ENCODE assay signal across 8 cellular contexts in genomic region chr11:120168960-120169681, GRCh38. TPM values are rescaled to one million over a fixed set of nuclear protein-coding genes. Genes with fewer than 3 reads are reported as not detected.
DNase-seq lines count a peak whose midpoint lies in the region; ATAC-seq and TF ChIP-seq lines count a peak whose summit lies in the region.

No MANE protein-coding gene starts in this region.

- H2AFZ ChIP-seq in Loucy (ENCODE audit: low read length): no peak overlapping the region

- H3K4me3 ChIP-seq in Loucy (ENCODE audit: low read length, poor library complexity, severe bottlenecking) (no peak overlapping the region), skeletal muscle satellite cell (ENCODE audit: low read length) (peak overlapping the region; percentile 70)

- no peaks in the 10 kb centered on the region for H3K27me3 ChIP-seq in Loucy (ENCODE audit: insufficient read depth, low read length, poor library complexity, severe bottlenecking)
- H3K27me3 ChIP-seq in skeletal muscle satellite cell (ENCODE audit: control insufficient read depth, insufficient read depth, low read length): peaks cover 79% of the 10 kb centered on the region

- no peak for ATAC-seq in HG03571 (IDR thresholded peaks at IDR 0.05; ENCODE audit: unreplicated experiment)

- 0 out of 2 replicates have a peak, but pooled peaks have one; percentile 10 for TF ChIP-seq CTCF in Loucy (conservative IDR thresholded peaks at IDR 0.05; ENCODE audit: low read length)

- no peaks in the 10 kb centered on the region for H3K79me2 ChIP-seq in Loucy (ENCODE audit: insufficient read depth, low read length)

- H3K9me3 ChIP-seq in Loucy (ENCODE audit: insufficient read depth, low read depth, low read length) (0 out of 2 replicates have a peak, but pooled peaks cover 2% of the 10 kb centered on the region), skeletal muscle satellite cell (replicated peaks; ENCODE audit: low read length) (no peaks in the 10 kb centered on the region)

- H3K36me3 ChIP-seq in Loucy (ENCODE audit: insufficient read depth, low read length) (no peaks in the 10 kb centered on the region), skeletal muscle satellite cell (ENCODE audit: insufficient read depth, low read length) (no peaks in the 10 kb centered on the region)

- H3K4me2 ChIP-seq in Loucy (ENCODE audit: low read depth, low read length, poor library complexity, severe bottlenecking) (no peak overlapping the region), skeletal muscle satellite cell (ENCODE audit: low read length) (peak overlapping the region; percentile 95)

- no peaks in the 10 kb centered on the region for H3K4me1 ChIP-seq in Loucy (ENCODE audit: insufficient read depth, low read length, poor library complexity, severe bottlenecking)
- peaks cover 9% of the 10 kb centered on the region for H3K4me1 ChIP-seq in skeletal muscle satellite cell (ENCODE audit: control insufficient read depth, insufficient read depth, low read length)

- H4K20me1 ChIP-seq in Loucy (ENCODE audit: insufficient read depth, low read length, poor library complexity, severe bottlenecking): no peaks in the 10 kb centered on the region

- H3K9ac ChIP-seq in Loucy (ENCODE audit: low read depth, low read length, poor library complexity, severe bottlenecking) (no peak overlapping the region), skeletal muscle satellite cell (ENCODE audit: low read depth, low read length) (peak overlapping the region; percentile 56)

- H3K9me2 ChIP-seq in Loucy (replicated peaks; ENCODE audit: low read depth, low read length): no peaks in the 10 kb centered on the region

- in situ Hi-C loops in T47D (cut with HindIII; ENCODE audit: low pct_unique_long_range_greater_than_20kb, low sequenced_read_pairs): no loop called here

- no peaks in the 10 kb centered on the region for H3F3A ChIP-seq in Loucy (ENCODE audit: low read depth)

- DNase-seq in ELF-1 (ENCODE audit: low read depth, low spot score) (peak; percentile 92), UCSD-AML1 (lab: John Stamatoyannopoulos, UW; ENCODE audit: unreplicated experiment) (peak; percentile 80), T47D (ENCODE audit: low read depth in 1 of 2, low spot score in 1 of 2) (peak; percentile 80 to 81), iPS-NIHi11 (ENCODE audit: low spot score) (peak; percentile 95), NCI-H2029 (lab: John Stamatoyannopoulos, UW) (no peak)

RNA-seq across cellular contexts. Expression of gene TRIM29, which starts 31.2 kb away (rescaled TPM):
- total RNA-seq in skeletal muscle satellite cell (2012; rRNA removed): not detected in 2 replicates

RNA-seq across cellular contexts. Expression of gene OAF, which starts 41.7 kb away (rescaled TPM):
- total RNA-seq in skeletal muscle satellite cell (2012; rRNA removed): 65.7 and 69.2 TPM in 2 replicates
